8 cellular contexts compared by ENCODE assay signal in genomic region chr20:50146732-50147662, GRCh38. TPM values are rescaled to one million over a fixed set of nuclear protein-coding genes. Genes with fewer than 3 reads are reported as not detected.
DNase-seq lines count a peak whose midpoint lies in the region; ATAC-seq, FAIRE-seq and TF ChIP-seq lines count a peak whose summit lies in the region.

No MANE protein-coding gene starts in this region.

- CTCF ChIA-PET in HepG2 (lab: Yijun Ruan, JAX; ENCODE audit: low intra/inter-chr PET ratio, low total read pairs) = no interaction called here

- H2AFZ ChIP-seq in HepG2 (ENCODE audit: low read length) = no peak overlapping the region

- 60 to 64% (median 62%) methylated on average over 15 to 17 of the region's 17 CpGs for WGBS in adrenal gland, 4 donors
- WGBS in HepG2 (ENCODE audit: low lambda C conversion rate) = 84% methylated on average over 17 of the region's 17 CpGs

- H3K36me3 Mint-ChIP-seq in T-helper 1 cell treated with Interleukin-12 subunit alpha and Interleukin-12 subunit beta and Interleukin-4 antibody, amounts not matched to agents 30 μg/mL and 1 μg/mL, for 36 hours (ENCODE audit: low read depth) = peaks cover 35% of the 10 kb centered on the region

- no peaks in the 10 kb centered on the region for H3K9me3 Mint-ChIP-seq in T-helper 1 cell treated with Interleukin-12 subunit alpha and Interleukin-12 subunit beta and Interleukin-4 antibody, amounts not matched to agents 30 μg/mL and 1 μg/mL, for 36 hours

- no peak for TF ChIP-seq POLR2A in adrenal gland (IDR thresholded peaks at IDR 0.05)
- TF ChIP-seq POLR2A in HepG2 (IDR thresholded peaks at IDR 0.05; ENCODE audit: insufficient read depth in 1 of 2, low read depth in 2 of 2, low read length in 2 of 2) = no peak

- no peaks in the 10 kb centered on the region for H3K27me3 ChIP-seq in adrenal gland
- H3K27me3 ChIP-seq in HepG2 (ENCODE audit: control insufficient read depth in 1 of 2, insufficient read depth in 2 of 2, low read length in 2 of 2) = no peaks in the 10 kb centered on the region

- in situ Hi-C loops in HepG2 (cut with HindIII; ENCODE audit: extremely low pct_ligation_motif_present, low pct_unique_long_range_greater_than_20kb) = no loop called here

- peaks cover 61% of the 10 kb centered on the region for H3K4me1 Mint-ChIP-seq in T-helper 1 cell treated with Interleukin-12 subunit alpha and Interleukin-12 subunit beta and Interleukin-4 antibody, amounts not matched to agents 30 μg/mL and 1 μg/mL, for 36 hours (ENCODE audit: low read depth)

- H3K4me2 ChIP-seq in HepG2 (ENCODE audit: low read depth, low read length) = no peak overlapping the region; the same call in 1 of the 2 replicates

- no peaks in the 10 kb centered on the region for H3K27me3 Mint-ChIP-seq in T-helper 1 cell treated with Interleukin-12 subunit alpha and Interleukin-12 subunit beta and Interleukin-4 antibody, amounts not matched to agents 30 μg/mL and 1 μg/mL, for 36 hours (ENCODE audit: low read depth)

- DNase-seq in GM12865 (ENCODE audit: low read depth) (peak; percentile 81), adrenal gland (peak in 1 of 7 donors; percentile 27), HepG2 (ENCODE audit: low spot score) (no peak), NK-92 (lab: John Stamatoyannopoulos, UW; ENCODE audit: unreplicated experiment) (no peak), NCI-H345 treated with DMSO at 0.1 percent for 48 hours (lab: John Stamatoyannopoulos, UW; ENCODE audit: unreplicated experiment) (no peak)
- peak; percentile 46 for DNase-seq in stimulated activated CD8-positive, alpha-beta memory T cell treated with anti-CD3 and anti-CD28 coated beads, Interleukin-15, amount 100 ng/mL, for 1 hour (ENCODE audit: low read depth)

- H3K27ac Mint-ChIP-seq in T-helper 1 cell treated with Interleukin-12 subunit alpha and Interleukin-12 subunit beta and Interleukin-4 antibody, amounts not matched to agents 30 μg/mL and 1 μg/mL, for 36 hours = peak overlapping the region; percentile 96

- TF ChIP-seq EP300 in HepG2 (IDR thresholded peaks at IDR 0.05; ENCODE audit: low read depth in 2 of 2, low read length in 2 of 2) (no peak), HepG2 (CRISPR knock-in tag; IDR thresholded peaks at IDR 0.05; ENCODE audit: borderline replicate concordance) (no peak)

- H3K79me2 ChIP-seq in HepG2 (ENCODE audit: insufficient read depth, low read length) = peaks cover 53% of the 10 kb centered on the region

- peak overlapping the region; percentile 77 for H3K4me3 Mint-ChIP-seq in T-helper 1 cell treated with Interleukin-12 subunit alpha and Interleukin-12 subunit beta and Interleukin-4 antibody, amounts not matched to agents 30 μg/mL and 1 μg/mL, for 36 hours

- ATAC-seq in HG03045 (IDR thresholded peaks at IDR 0.05; ENCODE audit: unreplicated experiment) (peak; percentile 62), HepG2 (no peak)

- intact Hi-C loops in adrenal gland (cut with DNase I) (no loop called here), HepG2 (cut with micrococcal nuclease; ENCODE audit: unreplicated experiment) (no loop called here)

- H4K20me1 ChIP-seq in HepG2 (ENCODE audit: insufficient read depth, low read length) = no peaks in the 10 kb centered on the region; the same call in 1 of the 2 replicates

- POLR2A ChIA-PET in HepG2 (lab: Yijun Ruan, JAX) = interaction anchor here (0.8 to 2.8 kb wide), 3 partner anchors 8 to 26 kb away, joined by 3 to 13 read pairs (median 4); no protein-coding TSS in a partner anchor

- H3K27ac ChIP-seq in adrenal gland = peak overlapping the region in 4 of 5 donors; percentile 5 to 87 (median 54)
- H3K27ac ChIP-seq in HepG2 (ENCODE audit: extremely low read length, insufficient read depth, low read length) = peak overlapping the region; percentile 0

- H3K4me1 ChIP-seq in adrenal gland (replicated peaks in 1 of 2) (peaks cover 18 to 58% of the 10 kb centered on the region in 2 donors), HepG2 (ENCODE audit: insufficient read depth, low read length) (peaks cover 63% of the 10 kb centered on the region)

- BruUV-seq in HepG2 (replicated peaks; lab: Mats Ljungman, UMichigan) = no TSS peak

- FAIRE-seq in HepG2 (lab: Jason Lieb, UNC) = no peak

- no peak for TF ChIP-seq CTCF in GM12865 (IDR thresholded peaks at IDR 0.05; ENCODE audit: insufficient read depth, low read depth, low read length, missing control alignments)
- TF ChIP-seq CTCF in adrenal gland (IDR thresholded peaks at IDR 0.05) = no peak
- TF ChIP-seq CTCF in HepG2 (CRISPR knock-in tag; IDR thresholded peaks at IDR 0.05) = no peak

- H3K4me3 ChIP-seq in GM12865 (ENCODE audit: low read depth, low read length) = peak overlapping the region; percentile 38
- H3K4me3 ChIP-seq in adrenal gland = no peak overlapping the region
- no peak overlapping the region for H3K4me3 ChIP-seq in HepG2 (replicated peaks in 1 of 3; ENCODE audit: insufficient read depth in 1 of 3, low read depth in 2 of 3, low read length in 3 of 3)

- H3K9ac ChIP-seq in HepG2 (ENCODE audit: insufficient read depth, low read depth, low read length) = peak overlapping the region; percentile 15; the same call in 1 of the 2 replicates

- TF ChIP-seq RAD21 in HepG2 (CRISPR knock-in tag; IDR thresholded peaks at IDR 0.05) = no peak

- H3K36me3 ChIP-seq in adrenal gland (replicated peaks in 1 of 2) (peaks cover 0 to 15% of the 10 kb centered on the region in 2 donors), HepG2 (replicated peaks in 1 of 2; ENCODE audit: control insufficient read depth in 1 of 2, insufficient read depth in 2 of 2, low read length in 2 of 2) (peaks cover 27 to 59% of the 10 kb centered on the region in 2 experiments)

- H3K9me3 ChIP-seq in adrenal gland (replicated peaks in 1 of 3) (no peaks in the 10 kb centered on the region), HepG2 (ENCODE audit: low read length) (no peaks in the 10 kb centered on the region)

RNA-seq across cellular contexts. Expression of gene PEDS1, which starts 6.5 kb away (rescaled TPM):
- total RNA-seq in adrenal gland (10 to 100 TPM; 18.7 to 39.1 (median 28.5) TPM), HepG2 (2016; rRNA removed; fragmentation: Illumina TruSeq; extraction: Trizol) (21.4 and 30.5 TPM in 2 replicates)
- polyA plus RNA-seq in adrenal gland (10 to 100 TPM; 29.4 to 32.6 (median 30.2) TPM), HepG2 (2011; rRNA removed) (93.9 and 105 TPM in 2 replicates)
- 17.9 and 19.8 TPM in 2 replicates for total RNA-seq in HepG2 (2016; cell fraction: cytosol; rRNA removed; fragmentation: Illumina TruSeq; extraction: Trizol; ENCODE audit: low read depth)
- 16.4 and 29.4 TPM in 2 replicates for total RNA-seq in HepG2 (2016; cell fraction: insoluble cytoplasmic fraction; rRNA removed; fragmentation: Illumina TruSeq; extraction: Trizol)
- total RNA-seq in HepG2 (2016; cell fraction: membrane; rRNA removed; fragmentation: Illumina TruSeq; extraction: Trizol) = 40.2 and 46.0 TPM in 2 replicates
- 19.8 and 24.1 TPM in 2 replicates for total RNA-seq in HepG2 (2016; cell fraction: nucleus; rRNA removed; fragmentation: Illumina TruSeq; extraction: Trizol)
- polyA plus RNA-seq in HepG2 (2011; cell fraction: cytosol; rRNA removed) = 58.6 and 81.5 TPM in 2 replicates
- polyA plus RNA-seq in HepG2 (2011; cell fraction: nucleus; rRNA removed) = 45.3 and 46.9 TPM in 2 replicates
- polyA plus RNA-seq in HepG2 (2012) = 29.0 and 44.1 TPM in 2 replicates
- 31.6 and 35.7 TPM in 2 replicates for polyA plus RNA-seq in HepG2 (2016; cell fraction: cytosol; fragmentation: Illumina TruSeq; extraction: Trizol; ENCODE audit: low read depth)
- 33.1 and 37.1 TPM in 2 replicates for polyA plus RNA-seq in HepG2 (2016; cell fraction: insoluble cytoplasmic fraction; fragmentation: Illumina TruSeq; extraction: Trizol; ENCODE audit: low read depth)
- 65.7 and 67.3 TPM in 2 replicates for polyA plus RNA-seq in HepG2 (2016; cell fraction: membrane; fragmentation: Illumina TruSeq; extraction: Trizol; ENCODE audit: low read depth)
- polyA plus RNA-seq in HepG2 (2016; cell fraction: nucleus; fragmentation: Illumina TruSeq; extraction: Trizol; ENCODE audit: insufficient read depth, low read depth) = 60.4 and 64.9 TPM in 2 replicates
- polyA minus RNA-seq in HepG2 (2011; rRNA and poly(A)+ RNA removed; ENCODE audit: low replicate concordance) = 171 and 190 TPM in 2 replicates
- 44.9 and 49.0 TPM in 2 replicates for polyA minus RNA-seq in HepG2 (2011; cell fraction: cytosol; rRNA and poly(A)+ RNA removed)
- 12.5 and 14.5 TPM in 2 replicates for polyA minus RNA-seq in HepG2 (2011; cell fraction: nucleus; rRNA and poly(A)+ RNA removed)

RNA-seq across cellular contexts. Expression of gene UBE2V1, which starts 34.0 kb away (rescaled TPM):
- total RNA-seq in adrenal gland (100 to 1,000 TPM in 2 of 8 donors, 10 to 100 TPM in 6; 57.4 to 123 (median 79.4) TPM), HepG2 (2016; rRNA removed; fragmentation: Illumina TruSeq; extraction: Trizol) (81.3 and 85.1 TPM in 2 replicates)
- polyA plus RNA-seq in adrenal gland (100 to 1,000 TPM in 1 of 3 donors, 10 to 100 TPM in 2; 78.7 to 242 (median 80.0) TPM), HepG2 (2011; rRNA removed) (102 and 132 TPM in 2 replicates)
- 39.8 and 41.0 TPM in 2 replicates for total RNA-seq in HepG2 (2016; cell fraction: cytosol; rRNA removed; fragmentation: Illumina TruSeq; extraction: Trizol; ENCODE audit: low read depth)
- 75.7 and 82.4 TPM in 2 replicates for total RNA-seq in HepG2 (2016; cell fraction: insoluble cytoplasmic fraction; rRNA removed; fragmentation: Illumina TruSeq; extraction: Trizol)
- total RNA-seq in HepG2 (2016; cell fraction: membrane; rRNA removed; fragmentation: Illumina TruSeq; extraction: Trizol) = 77.9 and 85.1 TPM in 2 replicates
- total RNA-seq in HepG2 (2016; cell fraction: nucleus; rRNA removed; fragmentation: Illumina TruSeq; extraction: Trizol) = 90.9 and 96.1 TPM in 2 replicates
- 86.6 and 115 TPM in 2 replicates for polyA plus RNA-seq in HepG2 (2011; cell fraction: cytosol; rRNA removed)
- polyA plus RNA-seq in HepG2 (2011; cell fraction: nucleus; rRNA removed) = 112 and 127 TPM in 2 replicates
- polyA plus RNA-seq in HepG2 (2012) = 131 and 175 TPM in 2 replicates
- polyA plus RNA-seq in HepG2 (2016; cell fraction: cytosol; fragmentation: Illumina TruSeq; extraction: Trizol; ENCODE audit: low read depth) = 88.5 and 88.7 TPM in 2 replicates
- polyA plus RNA-seq in HepG2 (2016; cell fraction: insoluble cytoplasmic fraction; fragmentation: Illumina TruSeq; extraction: Trizol; ENCODE audit: low read depth) = 203 and 260 TPM in 2 replicates
- polyA plus RNA-seq in HepG2 (2016; cell fraction: membrane; fragmentation: Illumina TruSeq; extraction: Trizol; ENCODE audit: low read depth) = 179 and 185 TPM in 2 replicates
- 152 and 171 TPM in 2 replicates for polyA plus RNA-seq in HepG2 (2016; cell fraction: nucleus; fragmentation: Illumina TruSeq; extraction: Trizol; ENCODE audit: insufficient read depth, low read depth)
- polyA minus RNA-seq in HepG2 (2011; rRNA and poly(A)+ RNA removed; ENCODE audit: low replicate concordance) = 54.3 and 62.1 TPM in 2 replicates
- polyA minus RNA-seq in HepG2 (2011; cell fraction: cytosol; rRNA and poly(A)+ RNA removed) = 50.5 and 51.3 TPM in 2 replicates
- polyA minus RNA-seq in HepG2 (2011; cell fraction: nucleus; rRNA and poly(A)+ RNA removed) = 273 and 299 TPM in 2 replicates

RNA-seq across cellular contexts. Expression of gene CEBPB, which starts 43.6 kb away (rescaled TPM):
- 100 to 1,000 TPM; 148 to 272 (median 252) TPM for total RNA-seq in adrenal gland
- 10 to 100 TPM; 31.0 to 74.7 (median 39.3) TPM for polyA plus RNA-seq in adrenal gland
- total RNA-seq in HepG2 (2016; rRNA removed; fragmentation: Illumina TruSeq; extraction: Trizol) = 12.1 and 18.5 TPM in 2 replicates
- 9.1 and 9.9 TPM in 2 replicates for total RNA-seq in HepG2 (2016; cell fraction: cytosol; rRNA removed; fragmentation: Illumina TruSeq; extraction: Trizol; ENCODE audit: low read depth)
- 11.0 and 17.4 TPM in 2 replicates for total RNA-seq in HepG2 (2016; cell fraction: insoluble cytoplasmic fraction; rRNA removed; fragmentation: Illumina TruSeq; extraction: Trizol)
- total RNA-seq in HepG2 (2016; cell fraction: membrane; rRNA removed; fragmentation: Illumina TruSeq; extraction: Trizol) = 19.9 and 21.0 TPM in 2 replicates
- 8.1 and 9.8 TPM in 2 replicates for total RNA-seq in HepG2 (2016; cell fraction: nucleus; rRNA removed; fragmentation: Illumina TruSeq; extraction: Trizol)
- polyA plus RNA-seq in HepG2 (2011; rRNA removed) = 28.2 and 43.0 TPM in 2 replicates
- polyA plus RNA-seq in HepG2 (2011; cell fraction: cytosol; rRNA removed) = 31.3 and 41.1 TPM in 2 replicates
- polyA plus RNA-seq in HepG2 (2011; cell fraction: nucleus; rRNA removed) = 47.8 and 49.8 TPM in 2 replicates
- 33.9 and 49.4 TPM in 2 replicates for polyA plus RNA-seq in HepG2 (2012)
- polyA plus RNA-seq in HepG2 (2016; cell fraction: cytosol; fragmentation: Illumina TruSeq; extraction: Trizol; ENCODE audit: low read depth) = 8.7 and 9.3 TPM in 2 replicates
- polyA plus RNA-seq in HepG2 (2016; cell fraction: insoluble cytoplasmic fraction; fragmentation: Illumina TruSeq; extraction: Trizol; ENCODE audit: low read depth) = 24.7 and 26.6 TPM in 2 replicates
- 16.8 and 19.0 TPM in 2 replicates for polyA plus RNA-seq in HepG2 (2016; cell fraction: membrane; fragmentation: Illumina TruSeq; extraction: Trizol; ENCODE audit: low read depth)
- polyA plus RNA-seq in HepG2 (2016; cell fraction: nucleus; fragmentation: Illumina TruSeq; extraction: Trizol; ENCODE audit: insufficient read depth, low read depth) = 21.1 and 24.6 TPM in 2 replicates
- polyA minus RNA-seq in HepG2 (2011; rRNA and poly(A)+ RNA removed; ENCODE audit: low replicate concordance) = 12.1 and 28.5 TPM in 2 replicates
- polyA minus RNA-seq in HepG2 (2011; cell fraction: cytosol; rRNA and poly(A)+ RNA removed) = 56.9 and 63.6 TPM in 2 replicates
- 21.4 and 26.7 TPM in 2 replicates for polyA minus RNA-seq in HepG2 (2011; cell fraction: nucleus; rRNA and poly(A)+ RNA removed)

Comparison
In these comparisons a context has a peak if more than half of its experiments do, and no peak if none do; other contexts are left out.
1. DNase-seq: peak in GM12865 (single experiment) and stimulated activated CD8-positive, alpha-beta memory T cell treated with anti-CD3 and anti-CD28 coated beads, Interleukin-15, amount 100 ng/mL, for 1 hour (single experiment); none in HepG2 (single experiment), NK-92 (single experiment) and NCI-H345 treated with DMSO at 0.1 percent for 48 hours (single experiment).
2. RNA of gene CEBPB, which starts 43.6 kb away (total RNA-seq): 148 to 272 TPM in adrenal gland; 8.1 to 21.0 TPM in HepG2; every median in the first group is over 4 times any median in the second.